Comparison of ENCODE assay signal across 17 cellular contexts in the genomic region with DNA sequence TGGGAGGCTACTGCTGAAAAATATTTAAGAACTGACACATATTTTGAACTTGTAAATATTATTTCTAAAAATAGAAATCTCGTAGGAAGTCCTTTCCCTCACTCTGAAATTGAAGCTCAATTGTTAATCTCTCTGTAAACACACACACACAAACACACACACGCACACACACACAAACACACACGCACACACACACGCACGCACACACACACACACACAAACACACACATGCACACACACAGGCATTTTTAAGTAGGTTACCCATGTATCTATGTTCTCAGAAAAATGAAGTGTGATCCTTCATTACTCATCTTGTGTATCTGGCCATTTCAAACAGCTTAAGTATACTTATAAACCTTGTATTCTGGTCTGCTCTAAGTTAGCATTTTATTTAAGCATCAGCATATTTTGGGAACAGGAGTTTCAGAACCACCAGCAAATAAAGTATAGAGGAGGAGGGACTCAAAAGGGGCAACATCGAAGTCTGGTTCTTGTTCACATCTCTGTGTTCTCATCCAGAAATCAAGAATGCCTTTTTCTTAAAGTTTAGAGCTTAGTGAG. TPM values are rescaled to one million over a fixed set of nuclear protein-coding genes. Genes with fewer than 3 reads are reported as not detected.
A peak's percentile ranks its signal among the peaks of the same experiment; 100 is the strongest.
DNase-seq lines count a peak whose midpoint lies in the region; ATAC-seq, FAIRE-seq and TF ChIP-seq lines count a peak whose summit lies in the region.
"Had no signal": no experiment of that assay in that cellular context is flagged by ENCODE, and none has a peak within 500 bp of the region (broad histone marks: within the 10 kb centered on the region; RNA-seq: fewer than 3 reads in every experiment).

No MANE protein-coding gene starts in this region.

- no peaks in the 10 kb centered on the region for H3K79me1 ChIP-seq in mesenchymal stem cell (replicated peaks; ENCODE audit: low read length, poor library complexity, severe bottlenecking)

- CTCF ChIA-PET in HEK293 (lab: Yijun Ruan, JAX) (interaction anchor here (0.6 to 1.6 kb wide), 6 partner anchors 9 to 331 kb away, joined by 3 to 4 read pairs (median 3); no protein-coding TSS in a partner anchor), K562 (lab: Yijun Ruan, JAX; ENCODE audit: low intra/inter-chr PET ratio) (no interaction called here)

- H3K14ac ChIP-seq in mesenchymal stem cell (ENCODE audit: low read length in 2 of 2), result no peak overlapping the region

- no peak overlapping the region for H2BK120ac ChIP-seq in mesenchymal stem cell (ENCODE audit: low read depth, low read length)

- H3K4ac ChIP-seq in mesenchymal stem cell (ENCODE audit: low read depth in 1 of 2, low read length in 2 of 2), result no peak overlapping the region

- WGBS in K562 (ENCODE audit: insufficient coverage, low coverage, missing lambda C conversion rate), result 12% methylated on average over 4 of the region's 6 CpGs
- 64% methylated on average over 4 of the region's 6 CpGs for WGBS in mesenchymal stem cell
- WGBS in small intestine, 3 donors, result 63 to 65% (median 64%) methylated on average over 6 of the region's 6 CpGs

- H2BK5ac ChIP-seq in mesenchymal stem cell (ENCODE audit: low read depth, low read length, poor library complexity, severe bottlenecking), result no peak overlapping the region

- H3K27ac ChIP-seq in HEK293 (ENCODE audit: extremely low read depth, low read depth, low read length) (no peak overlapping the region), K562 (ENCODE audit: extremely low read depth, low read depth, low read length) (no peak overlapping the region), mesenchymal stem cell (ENCODE audit: low read length, poor library complexity, severe bottlenecking) (no peak overlapping the region), small intestine (ENCODE audit: low read depth in 1 of 2, low read length in 1 of 2) (no peak overlapping the region), lower lobe of right lung (no peak overlapping the region)
- H3K27ac ChIP-seq: BLaER1 treated with 17β-estradiol and CSF1 and Interleukin-3, amounts not matched to agents 10 nM and 100 nM had no signal

- H3K36me3 ChIP-seq in HEK293 (ENCODE audit: control insufficient read depth in 2 of 2, insufficient read depth in 1 of 2, low read length in 2 of 2), result peaks cover 7 to 11% of the 10 kb centered on the region in 2 experiments; a peak in 2 of 3 replicates
- H3K36me3 ChIP-seq in K562 (ENCODE audit: control insufficient read depth, insufficient read depth, low read length), result no peaks in the 10 kb centered on the region; the same call in 2 of the 3 replicates
- H3K36me3 ChIP-seq in mesenchymal stem cell (ENCODE audit: control insufficient read depth in 1 of 2, insufficient read depth in 2 of 2, low read depth in 1 of 2, low read length in 2 of 2), result peaks cover 0 to 18% of the 10 kb centered on the region in 2 experiments
- H3K36me3 ChIP-seq in small intestine (ENCODE audit: control insufficient read depth in 2 of 2, insufficient read depth in 2 of 2, low read length in 2 of 2), result no peaks in the 10 kb centered on the region
- peaks cover 15% of the 10 kb centered on the region for H3K36me3 ChIP-seq in lower lobe of right lung

- no peak overlapping the region for H2AK5ac ChIP-seq in mesenchymal stem cell (ENCODE audit: low read length, severe bottlenecking)

- intact Hi-C loops in K562 (cut with micrococcal nuclease), result loop anchor here (5.0 kb wide), 1 partner anchor 97 kb away; no protein-coding TSS in a partner anchor
- intact Hi-C loops in left colon (cut with DNase I, micrococcal nuclease), result no loop called here
- intact Hi-C loops in lower lobe of right lung (cut with DNase I), result no loop called here

- peaks cover 0 to 4% of the 10 kb centered on the region in 2 experiments; a peak in 2 of 5 replicates for H3K27me3 ChIP-seq in K562 (ENCODE audit: control insufficient read depth in 2 of 2, insufficient read depth in 2 of 2, low read length in 2 of 2)
- no peaks in the 10 kb centered on the region for H3K27me3 ChIP-seq in mesenchymal stem cell (ENCODE audit: control insufficient read depth in 1 of 2, insufficient read depth in 1 of 2, low read length in 2 of 2)
- no peaks in the 10 kb centered on the region for H3K27me3 ChIP-seq in small intestine (ENCODE audit: control insufficient read depth in 2 of 2, insufficient read depth in 2 of 2, low read length in 2 of 2)
- H3K27me3 ChIP-seq in lower lobe of right lung (ENCODE audit: low read depth), result no peaks in the 10 kb centered on the region
- H3K27me3 ChIP-seq: BLaER1 treated with 17β-estradiol and CSF1 and Interleukin-3, amounts not matched to agents 10 nM and 100 nM had no signal

- no peak for TF ChIP-seq EP300 in K562 (IDR thresholded peaks at IDR 0.05; ENCODE audit: low read length)

- in situ Hi-C loops in K562 (cut with MboI), result no loop called here

- H3K79me2 ChIP-seq in K562 (ENCODE audit: control insufficient read depth, insufficient read depth, low read length), result no peaks in the 10 kb centered on the region

- ATAC-seq in K562 (no peak), left colon (no peak), lower lobe of right lung (no peak)

- H4K8ac ChIP-seq in mesenchymal stem cell (ENCODE audit: low read length), result no peak overlapping the region

- H3K4me2 ChIP-seq in K562 (ENCODE audit: insufficient read depth, low read length) (no peak overlapping the region), mesenchymal stem cell (ENCODE audit: low read length, poor library complexity, severe bottlenecking) (no peak overlapping the region)
- H3K4me2 ChIP-seq: BLaER1 treated with 17β-estradiol and CSF1 and Interleukin-3, amounts not matched to agents 10 nM and 100 nM had no signal

- TF ChIP-seq CTCF in HEK293 (tag by site-specific recombination; IDR thresholded peaks at IDR 0.05) (no peak), K562 (IDR thresholded peaks at IDR 0.05 in 2 of 3, conservative IDR thresholded peaks at IDR 0.05 in 1 of 3; ENCODE audit: insufficient read depth in 2 of 3, low read depth in 1 of 3, low read length in 3 of 3) (no peak), lower lobe of right lung (IDR thresholded peaks at IDR 0.05) (no peak)

- peak; percentile 13 for DNase-seq in EH (ENCODE audit: low read depth)
- no peak for DNase-seq in K562 (ENCODE audit: extremely low read depth in 1 of 4, low spot score in 3 of 4)
- peak; percentile 19 for DNase-seq in mesenchymal stem cell
- DNase-seq in NCI-H446 (lab: John Stamatoyannopoulos, UW), result no peak
- DNase-seq in small intestine, result no peak
- no peak for DNase-seq in left colon
- no peak for DNase-seq in lower lobe of right lung
- DNase-seq: ACHN; CD4-positive, CD25-positive, alpha-beta regulatory T cell; DMS79; EL had no signal

- FAIRE-seq in K562 (lab: Jason Lieb, UNC) (peak; percentile 26), small intestine (lab: Jason Lieb, UNC) (no peak)
- FAIRE-seq: G401.6, GM12892, H54 had no signal

- H3K4me1 ChIP-seq in HEK293 (ENCODE audit: control insufficient read depth, insufficient read depth, low read length) (no peaks in the 10 kb centered on the region), K562 (replicated peaks in 1 of 2; ENCODE audit: control insufficient read depth in 2 of 2, insufficient read depth in 2 of 2, low read length in 2 of 2) (no peaks in the 10 kb centered on the region), mesenchymal stem cell (ENCODE audit: control insufficient read depth, insufficient read depth, low read depth, low read length) (peaks cover 2% of the 10 kb centered on the region), small intestine (ENCODE audit: control insufficient read depth in 2 of 2, insufficient read depth in 1 of 2, low read depth in 1 of 2, low read length in 1 of 2) (no peaks in the 10 kb centered on the region), lower lobe of right lung (no peaks in the 10 kb centered on the region)
- H3K4me1 ChIP-seq: BLaER1 treated with 17β-estradiol and CSF1 and Interleukin-3, amounts not matched to agents 10 nM and 100 nM had no signal

- H2AFZ ChIP-seq in K562 (ENCODE audit: low read depth, low read length) (no peak overlapping the region), mesenchymal stem cell (ENCODE audit: low read depth, low read length) (no peak overlapping the region)

- no peak overlapping the region for H4K91ac ChIP-seq in mesenchymal stem cell (ENCODE audit: low read length)

- no peak for TF ChIP-seq POLR2A in K562 (conservative IDR thresholded peaks at IDR 0.05)

- no TSS peak for BruUV-seq in K562 (replicated peaks; lab: Mats Ljungman, UMichigan)

- no peaks in the 10 kb centered on the region for H3K9me3 ChIP-seq in HEK293 (ENCODE audit: control insufficient read depth, insufficient read depth, low read depth, low read length)
- no peaks in the 10 kb centered on the region for H3K9me3 ChIP-seq in K562 (replicated peaks; ENCODE audit: control insufficient read depth, insufficient read depth, low read depth, low read length)
- no peaks in the 10 kb centered on the region for H3K9me3 ChIP-seq in mesenchymal stem cell (ENCODE audit: control insufficient read depth, low read length)
- H3K9me3 ChIP-seq in small intestine (ENCODE audit: control insufficient read depth, low read depth), result no peaks in the 10 kb centered on the region
- no peaks in the 10 kb centered on the region for H3K9me3 ChIP-seq in lower lobe of right lung
- H3K9me3 ChIP-seq: BLaER1 treated with 17β-estradiol and CSF1 and Interleukin-3, amounts not matched to agents 10 nM and 100 nM had no signal

- no peak overlapping the region for H3K4me3 ChIP-seq in HEK293 (ENCODE audit: low read depth, low read length)
- no peak overlapping the region for H3K4me3 ChIP-seq in K562
- H3K4me3 ChIP-seq in mesenchymal stem cell (ENCODE audit: insufficient read depth in 1 of 2, low read depth in 1 of 2, low read length in 2 of 2), result no peak overlapping the region
- H3K4me3 ChIP-seq in small intestine (ENCODE audit: low read depth in 1 of 2, low read length in 2 of 2), result no peak overlapping the region
- no peak overlapping the region for H3K4me3 ChIP-seq in lower lobe of right lung
- H3K4me3 ChIP-seq: BLaER1 treated with 17β-estradiol and CSF1 and Interleukin-3, amounts not matched to agents 10 nM and 100 nM had no signal

- no peaks in the 10 kb centered on the region for H4K20me1 ChIP-seq in K562 (replicated peaks; ENCODE audit: control insufficient read depth, insufficient read depth, low read length)
- H4K20me1 ChIP-seq: BLaER1 treated with 17β-estradiol and CSF1 and Interleukin-3, amounts not matched to agents 10 nM and 100 nM had no signal

- H3K18ac ChIP-seq in mesenchymal stem cell (ENCODE audit: low read depth in 1 of 2, low read length in 2 of 2), result no peak overlapping the region

- TF ChIP-seq RAD21 in K562 (CRISPR knock-in tag; conservative IDR thresholded peaks at IDR 0.05 in 1 of 2, IDR thresholded peaks at IDR 0.05 in 1 of 2), result no peak

- no peak overlapping the region for H3K9ac ChIP-seq in K562 (ENCODE audit: insufficient read depth in 1 of 2, low read depth in 2 of 2, low read length in 2 of 2)
- H3K9ac ChIP-seq in mesenchymal stem cell (ENCODE audit: low read length), result no peak overlapping the region
- H3K9ac ChIP-seq: BLaER1 treated with 17β-estradiol and CSF1 and Interleukin-3, amounts not matched to agents 10 nM and 100 nM had no signal

- H2BK12ac ChIP-seq in mesenchymal stem cell (ENCODE audit: low read length in 2 of 2), result no peak overlapping the region

- no peak overlapping the region for H3K23ac ChIP-seq in mesenchymal stem cell (ENCODE audit: low read length in 2 of 2)

- H2BK15ac ChIP-seq in mesenchymal stem cell (ENCODE audit: low read depth, poor library complexity, severe bottlenecking), result no peak overlapping the region

- POLR2A ChIA-PET in HEK293 (lab: Yijun Ruan, JAX), result no interaction called here
- POLR2A ChIA-PET in K562 (lab: Yijun Ruan, JAX), result interaction anchor here (1.2 to 2.0 kb wide), 2 partner anchors 11 to 15 kb away, joined by 4 to 10 read pairs; a partner anchor contains a TSS

- no peaks in the 10 kb centered on the region for H3K9me1 ChIP-seq in K562 (ENCODE audit: control insufficient read depth, insufficient read depth, low read length)

RNA-seq across cellular contexts. Expression of a gene that starts 11.6 kb away (rescaled TPM):
- total RNA-seq in K562 (2011; cell fraction: chromatin; rRNA removed; ENCODE audit: low replicate concordance), result 0.09 TPM in 1 of 2 replicates, not detected in the other
- not detected in 2 replicates for total RNA-seq in K562 (2011; cell fraction: nucleolus; rRNA removed)
- total RNA-seq in K562 (2011; cell fraction: nucleoplasm; rRNA removed), result not detected in 2 replicates
- total RNA-seq in K562 (2014; rRNA removed) (not detected in 2 replicates), K562 (2014; rRNA removed; fragmentation: Illumina TruSeq; extraction: Trizol) (not detected in 2 replicates), K562 (2015; rRNA removed; fragmentation: Illumina TruSeq; extraction: Trizol) (0.11 and 0.19 TPM in 2 replicates), K562 (2021) (0.47 TPM in 1 of 2 replicates, not detected in the other), left colon (not detected), lower lobe of right lung (not detected)
- polyA plus RNA-seq in K562 (2011; rRNA removed) (0.16 and 0.21 TPM in 2 replicates), K562 (2014; fragmentation: Illumina TruSeq; extraction: Trizol) (0.04 and 0.08 TPM in 2 replicates), K562 (2014; fragmentation: Nextera tagmentation; extraction: Ambion mirVana) (under 1 TPM; 0.48 to 0.62 TPM), K562 (2014; rRNA removed) (0.11 and 0.13 TPM in 2 replicates), small intestine (not detected)
- polyA plus RNA-seq in K562 (2011; cell fraction: cytosol; rRNA removed), result 0.09 and 0.21 TPM in 2 replicates
- polyA plus RNA-seq in K562 (2011; cell fraction: nucleus; rRNA removed), result 0.21 TPM in 1 of 2 replicates, not detected in the other
- 0.29 and 0.91 TPM in 2 replicates for polyA plus RNA-seq in K562 (2012)
- polyA minus RNA-seq in K562 (2011; rRNA and poly(A)+ RNA removed), result 0.25 TPM in 1 of 2 replicates, not detected in the other
- not detected in 2 replicates for polyA minus RNA-seq in K562 (2011; cell fraction: cytosol; rRNA and poly(A)+ RNA removed)
- 0.40 TPM in 1 of 2 replicates, not detected in the other for polyA minus RNA-seq in K562 (2011; cell fraction: nucleus; rRNA and poly(A)+ RNA removed)
- polyA plus RNA-seq in mesenchymal stem cell (2013, experiment 1 of 2), result not detected
- polyA plus RNA-seq in mesenchymal stem cell (2013, experiment 2 of 2), result 0.05 TPM
- total RNA-seq: A172; CD4-positive, CD25-positive, alpha-beta regulatory T cell had no signal

RNA-seq across cellular contexts. Expression of a gene that starts 21.8 kb away (rescaled TPM):
- 56.2 and 157 TPM in 2 replicates for total RNA-seq in K562 (2011; cell fraction: chromatin; rRNA removed; ENCODE audit: low replicate concordance)
- total RNA-seq in K562 (2011; cell fraction: nucleolus; rRNA removed), result 30.2 and 37.0 TPM in 2 replicates
- total RNA-seq in K562 (2011; cell fraction: nucleoplasm; rRNA removed), result 68.5 and 112 TPM in 2 replicates
- total RNA-seq in K562 (2014; rRNA removed) (35.0 TPM in 2 replicates), K562 (2014; rRNA removed; fragmentation: Illumina TruSeq; extraction: Trizol) (39.1 and 39.6 TPM in 2 replicates), K562 (2015; rRNA removed; fragmentation: Illumina TruSeq; extraction: Trizol) (17.2 and 21.8 TPM in 2 replicates), K562 (2021) (21.7 and 22.2 TPM in 2 replicates), left colon (1 to 10 TPM; 8.7 to 9.1 TPM), lower lobe of right lung (22.2 TPM)
- polyA plus RNA-seq in K562 (2011; rRNA removed) (58.4 and 67.9 TPM in 2 replicates), K562 (2014; fragmentation: Illumina TruSeq; extraction: Trizol) (30.2 and 30.8 TPM in 2 replicates), K562 (2014; fragmentation: Nextera tagmentation; extraction: Ambion mirVana) (10 to 100 TPM; 18.9 to 21.6 TPM), K562 (2014; rRNA removed) (36.9 and 41.2 TPM in 2 replicates), small intestine (10 to 100 TPM in 1 of 3 donors, 1 to 10 TPM in 2; 4.9 to 13.6 (median 6.0) TPM)
- polyA plus RNA-seq in K562 (2011; cell fraction: cytosol; rRNA removed), result 7.1 and 21.4 TPM in 2 replicates
- 60.5 and 104 TPM in 2 replicates for polyA plus RNA-seq in K562 (2011; cell fraction: nucleus; rRNA removed)
- polyA plus RNA-seq in K562 (2012), result 10.0 and 20.1 TPM in 2 replicates
- 35.5 and 53.3 TPM in 2 replicates for polyA minus RNA-seq in K562 (2011; rRNA and poly(A)+ RNA removed)
- 9.9 and 12.3 TPM in 2 replicates for polyA minus RNA-seq in K562 (2011; cell fraction: cytosol; rRNA and poly(A)+ RNA removed)
- 64.0 and 118 TPM in 2 replicates for polyA minus RNA-seq in K562 (2011; cell fraction: nucleus; rRNA and poly(A)+ RNA removed)
- polyA plus RNA-seq in mesenchymal stem cell (2013, experiment 1 of 2), result 8.3 TPM
- 8.9 TPM for polyA plus RNA-seq in mesenchymal stem cell (2013, experiment 2 of 2)

RNA-seq across cellular contexts. Expression of a gene that starts 21.9 kb away (rescaled TPM):
- total RNA-seq in K562 (2011; cell fraction: chromatin; rRNA removed; ENCODE audit: low replicate concordance), result 0.56 TPM in 1 of 2 replicates, not detected in the other
- 0.26 and 0.50 TPM in 2 replicates for total RNA-seq in K562 (2011; cell fraction: nucleolus; rRNA removed)
- 0.44 and 0.53 TPM in 2 replicates for total RNA-seq in K562 (2011; cell fraction: nucleoplasm; rRNA removed)
- 4.0 and 5.9 TPM in 2 replicates for total RNA-seq in K562 (2014; rRNA removed)
- total RNA-seq in K562 (2014; rRNA removed; fragmentation: Illumina TruSeq; extraction: Trizol), result 5.3 and 5.8 TPM in 2 replicates
- total RNA-seq in K562 (2015; rRNA removed; fragmentation: Illumina TruSeq; extraction: Trizol), result 3.3 and 3.5 TPM in 2 replicates
- total RNA-seq in K562 (2021), result 4.0 and 4.3 TPM in 2 replicates
- 10.4 and 17.4 TPM in 2 replicates for polyA plus RNA-seq in K562 (2011; rRNA removed)
- 5.7 and 7.7 TPM in 2 replicates for polyA plus RNA-seq in K562 (2011; cell fraction: cytosol; rRNA removed)
- polyA plus RNA-seq in K562 (2011; cell fraction: nucleus; rRNA removed), result 3.4 and 3.8 TPM in 2 replicates
- polyA plus RNA-seq in K562 (2012), result 4.5 and 4.6 TPM in 2 replicates
- polyA plus RNA-seq in K562 (2014; fragmentation: Illumina TruSeq; extraction: Trizol), result 5.1 and 5.8 TPM in 2 replicates
- polyA plus RNA-seq in K562 (2014; fragmentation: Nextera tagmentation; extraction: Ambion mirVana), result 10 to 100 TPM; 12.6 to 14.6 TPM
- 5.7 and 8.2 TPM in 2 replicates for polyA plus RNA-seq in K562 (2014; rRNA removed)
- 1.5 and 2.5 TPM in 2 replicates for polyA minus RNA-seq in K562 (2011; rRNA and poly(A)+ RNA removed)
- 3.7 TPM in 1 of 2 replicates, not detected in the other for polyA minus RNA-seq in K562 (2011; cell fraction: cytosol; rRNA and poly(A)+ RNA removed)
- 0.40 and 0.44 TPM in 2 replicates for polyA minus RNA-seq in K562 (2011; cell fraction: nucleus; rRNA and poly(A)+ RNA removed)
- polyA plus RNA-seq in mesenchymal stem cell (2013, experiment 1 of 2), result 24.5 TPM
- 24.6 TPM for polyA plus RNA-seq in mesenchymal stem cell (2013, experiment 2 of 2)
- polyA plus RNA-seq in small intestine, result 1 to 10 TPM in 2 of 3 donors, not detected in 1; 5.3 to 7.6 TPM
- total RNA-seq in left colon, result 1 to 10 TPM in 1 of 2 donors, under 1 TPM in 1; 0.49 to 3.3 TPM
- total RNA-seq in lower lobe of right lung, result 13.6 TPM

Comparison
In these comparisons a context has a peak if more than half of its experiments do, and no peak if none do; other contexts are left out.
1. DNase-seq: peak in EH (single experiment) and mesenchymal stem cell (single experiment); none in K562 (0 of 4), NCI-H446 (0 of 2), small intestine (single experiment), left colon (0 of 2) and lower lobe of right lung (single experiment).